Comparison of ENCODE assay signal across 12 cellular contexts in genomic region chr2:28755411-28755810, GRCh38. TPM values are rescaled to one million over a fixed set of nuclear protein-coding genes. Genes with fewer than 3 reads are reported as not detected.
DNase-seq lines count a peak whose midpoint lies in the region; ATAC-seq and TF ChIP-seq lines count a peak whose summit lies in the region.
"Had no signal": no experiment of that assay in that cellular context is flagged by ENCODE, and none has a peak within 500 bp of the region (broad histone marks: within the 10 kb centered on the region; RNA-seq: fewer than 3 reads in every experiment).

No MANE protein-coding gene starts in this region.

- no peaks in the 10 kb centered on the region for H3K27me3 Mint-ChIP-seq in activated CD8-positive, alpha-beta T cell treated with anti-CD3 and anti-CD28 coated beads for 36 hours

- POLR2A ChIA-PET in SK-N-SH (lab: Yijun Ruan, JAX): interaction anchor here (0.6 kb wide), 1 partner anchor 328 kb away, joined by 3 read pairs; no protein-coding TSS in a partner anchor
- POLR2A ChIA-PET in activated CD8-positive, alpha-beta T cell treated with anti-CD3 and anti-CD28 coated beads for 36 hours (lab: Charles Lee): interaction anchor here (1.9 kb wide), 1 partner anchor 144 kb away, joined by 5 read pairs; no protein-coding TSS in a partner anchor

- H3K4me1 Mint-ChIP-seq in activated CD8-positive, alpha-beta T cell treated with anti-CD3 and anti-CD28 coated beads for 36 hours (ENCODE audit: low read depth): peaks cover 51% of the 10 kb centered on the region
- peaks cover 46% of the 10 kb centered on the region for H3K4me1 Mint-ChIP-seq in stimulated activated effector memory CD8-positive, alpha-beta T cell treated with anti-CD3 and anti-CD28 coated beads, Interleukin-12 subunit alpha, Interleukin-12 subunit beta, amount 100 ng/mL, for 72 hours

- 86% methylated on average over 3 of the region's 3 CpGs for WGBS in SK-N-SH (ENCODE audit: low lambda C conversion rate)

- H4K20me1 ChIP-seq in SK-N-SH (ENCODE audit: insufficient read depth): peaks cover 65% of the 10 kb centered on the region

- H3K9ac ChIP-seq in SK-N-SH: no peak overlapping the region

- CTCF ChIA-PET in SK-N-SH (lab: Yijun Ruan, JAX): interaction anchor here (0.9 to 8.8 kb wide), 9 partner anchors 11 to 1032 kb away, joined by 3 to 109 read pairs (median 5); no protein-coding TSS in a partner anchor
- CTCF ChIA-PET in activated CD8-positive, alpha-beta T cell treated with anti-CD3 and anti-CD28 coated beads for 36 hours (lab: Charles Lee): interaction anchor here (0.7 to 14.7 kb wide), 6 partner anchors 14 to 201 kb away, joined by 3 to 156 read pairs (median 4); no protein-coding TSS in a partner anchor

- peaks cover 37% of the 10 kb centered on the region for H3K36me3 Mint-ChIP-seq in activated CD8-positive, alpha-beta T cell treated with anti-CD3 and anti-CD28 coated beads for 36 hours (ENCODE audit: low read depth)
- H3K36me3 Mint-ChIP-seq in stimulated activated effector memory CD8-positive, alpha-beta T cell treated with anti-CD3 and anti-CD28 coated beads, Interleukin-12 subunit alpha, Interleukin-12 subunit beta, amount 100 ng/mL, for 72 hours: peaks cover 94% of the 10 kb centered on the region

- peak overlapping the region; percentile 27; the same call in 1 of the 2 replicates for H3K4me2 ChIP-seq in SK-N-SH

- no peak for TF ChIP-seq EP300 in SK-N-SH (IDR thresholded peaks at IDR 0.05; ENCODE audit: borderline replicate concordance in 1 of 2, low read depth in 1 of 2, low read length in 1 of 2)

- TF ChIP-seq CTCF in SK-N-SH (IDR thresholded peaks at IDR 0.05) (no peak), foreskin keratinocyte (conservative IDR thresholded peaks at IDR 0.05) (no peak)
- TF ChIP-seq CTCF in activated CD8-positive, alpha-beta T cell treated with anti-CD3 and anti-CD28 coated beads for 36 hours (IDR thresholded peaks at IDR 0.05): no peak

- intact Hi-C loops in activated CD8-positive, alpha-beta T cell treated with anti-CD3 and anti-CD28 coated beads for 36 hours (cut with micrococcal nuclease): no loop called here

- TF ChIP-seq POLR2A in erythroblast (IDR thresholded peaks at IDR 0.05; ENCODE audit: low read length): no peak

- no peaks in the 10 kb centered on the region for H3K27me3 ChIP-seq in SK-N-SH (ENCODE audit: insufficient read depth)
- H3K27me3 ChIP-seq in foreskin keratinocyte: no peaks in the 10 kb centered on the region
- H3K27me3 ChIP-seq: testis had no signal

- H3K9me3 Mint-ChIP-seq in activated CD8-positive, alpha-beta T cell treated with anti-CD3 and anti-CD28 coated beads for 36 hours: no peaks in the 10 kb centered on the region
- no peaks in the 10 kb centered on the region for H3K9me3 Mint-ChIP-seq in stimulated activated effector memory CD8-positive, alpha-beta T cell treated with anti-CD3 and anti-CD28 coated beads, Interleukin-12 subunit alpha, Interleukin-12 subunit beta, amount 100 ng/mL, for 72 hours

- peaks cover 86% of the 10 kb centered on the region for H3K79me2 ChIP-seq in SK-N-SH (ENCODE audit: insufficient read depth)

- no peak overlapping the region for H2AFZ ChIP-seq in SK-N-SH (ENCODE audit: low read depth)

- H3K4me3 Mint-ChIP-seq in activated CD8-positive, alpha-beta T cell treated with anti-CD3 and anti-CD28 coated beads for 36 hours: peak overlapping the region; percentile 39
- H3K4me3 Mint-ChIP-seq in stimulated activated effector memory CD8-positive, alpha-beta T cell treated with anti-CD3 and anti-CD28 coated beads, Interleukin-12 subunit alpha, Interleukin-12 subunit beta, amount 100 ng/mL, for 72 hours: peak overlapping the region; percentile 84

- no peaks in the 10 kb centered on the region for H3K9me2 ChIP-seq in SK-N-SH

- DNase-seq in SK-N-SH (no peak), foreskin keratinocyte (no peak), erythroblast (lab: John Stamatoyannopoulos, UW) (no peak), SHP77 (lab: John Stamatoyannopoulos, UW) (no peak)
- DNase-seq in activated CD8-positive, alpha-beta T cell treated with anti-CD3 and anti-CD28 coated beads for 36 hours: no peak
- no peak for DNase-seq in stimulated activated effector memory CD8-positive, alpha-beta T cell treated with anti-CD3 and anti-CD28 coated beads, Interleukin-12 subunit alpha, Interleukin-12 subunit beta, amount 100 ng/mL, for 72 hours (ENCODE audit: low spot score in 2 of 2)
- DNase-seq: H9, testis had no signal

- H3K4me3 ChIP-seq in SK-N-SH (ENCODE audit: low read depth in 2 of 2, low read length in 1 of 2): no peak overlapping the region
- H3K4me3 ChIP-seq: skin epidermis had no signal

- 0 out of 4 replicates have a peak overlapping the region, but pooled peaks have one; percentile 0 to 1 for H3K27ac ChIP-seq in SK-N-SH (ENCODE audit: low read depth in 2 of 2, low read length in 1 of 2)
- H3K27ac ChIP-seq in foreskin keratinocyte: peak overlapping the region; percentile 24
- H3K27ac ChIP-seq: 22Rv1 had no signal

- peaks cover 5 to 11% of the 10 kb centered on the region in 2 experiments for H3K36me3 ChIP-seq in SK-N-SH (replicated peaks in 1 of 2; ENCODE audit: control insufficient read depth in 1 of 2, insufficient read depth in 2 of 2, low read length in 1 of 2)

- H3K4me1 ChIP-seq in SK-N-SH (ENCODE audit: control insufficient read depth in 1 of 2, insufficient read depth in 2 of 2, low read depth in 1 of 2, low read length in 1 of 2) (peaks cover 15 to 22% of the 10 kb centered on the region in 2 experiments; a peak in 3 of 4 replicates), foreskin keratinocyte (peaks cover 37% of the 10 kb centered on the region)

- H3F3A ChIP-seq in SK-N-SH (replicated peaks; ENCODE audit: insufficient read depth): no peaks in the 10 kb centered on the region

- H3K27ac Mint-ChIP-seq in activated CD8-positive, alpha-beta T cell treated with anti-CD3 and anti-CD28 coated beads for 36 hours: peak overlapping the region; percentile 9
- no peak overlapping the region for H3K27ac Mint-ChIP-seq in stimulated activated effector memory CD8-positive, alpha-beta T cell treated with anti-CD3 and anti-CD28 coated beads, Interleukin-12 subunit alpha, Interleukin-12 subunit beta, amount 100 ng/mL, for 72 hours

- ATAC-seq in SK-N-SH treated with all-trans-retinoic acid at 6 μM for 48 hours: no peak
- ATAC-seq in activated CD8-positive, alpha-beta T cell treated with anti-CD3 and anti-CD28 coated beads for 36 hours: no peak
- ATAC-seq in foreskin keratinocyte: no peak
- ATAC-seq in stimulated activated effector memory CD8-positive, alpha-beta T cell treated with anti-CD3 and anti-CD28 coated beads, Interleukin-12 subunit alpha, Interleukin-12 subunit beta, amount 100 ng/mL, for 72 hours: no peak
- ATAC-seq in HG03045 (IDR thresholded peaks at IDR 0.05; ENCODE audit: unreplicated experiment): no peak

- no peaks in the 10 kb centered on the region for H3K9me3 ChIP-seq in SK-N-SH
- H3K9me3 ChIP-seq: testis had no signal

- no peak for TF ChIP-seq RAD21 in SK-N-SH (IDR thresholded peaks at IDR 0.05; ENCODE audit: low read length)

TF ChIP-seq in SK-N-SH, 30 proteins besides CTCF, POLR2A, EP300 and RAD21:
- no peak for TF ChIP-seq ELF1 (IDR thresholded peaks at IDR 0.05)
- TF ChIP-seq MAX (IDR thresholded peaks at IDR 0.05; ENCODE audit: low read depth): no peak

TF ChIP-seq in SK-N-SH treated with all-trans-retinoic acid at 6 μM for 48 hours, 23 proteins besides CTCF, POLR2A, EP300 and RAD21 (continues in another document):
- TF ChIP-seq ISL1 (CRISPR knock-in tag; IDR thresholded peaks at IDR 0.05): no peak
- TF ChIP-seq GLIS3 (CRISPR knock-in tag; IDR thresholded peaks at IDR 0.05): no peak
- no peak for TF ChIP-seq TOX (CRISPR knock-in tag; IDR thresholded peaks at IDR 0.05; ENCODE audit: borderline replicate concordance)
- TF ChIP-seq OSR1 (CRISPR knock-in tag; IDR thresholded peaks at IDR 0.05): no peak
- no peak for TF ChIP-seq ZNF8 (CRISPR knock-in tag; IDR thresholded peaks at IDR 0.05)
- no peak for TF ChIP-seq ZNF565 (CRISPR knock-in tag; conservative IDR thresholded peaks at IDR 0.05; ENCODE audit: low read depth)
- no peak for TF ChIP-seq ESRRG (CRISPR knock-in tag; IDR thresholded peaks at IDR 0.05)
- TF ChIP-seq ZFP30 (CRISPR knock-in tag; IDR thresholded peaks at IDR 0.05): no peak
- no peak for TF ChIP-seq PPARA (CRISPR knock-in tag; IDR thresholded peaks at IDR 0.05; ENCODE audit: borderline replicate concordance)
- TF ChIP-seq TSHZ2 (CRISPR knock-in tag; IDR thresholded peaks at IDR 0.05): no peak

RNA-seq across cellular contexts. Expression of gene PPP1CB, which starts 3.8 kb away (rescaled TPM):
- polyA plus RNA-seq in SK-N-SH (2012; rRNA removed) (21.7 and 24.7 TPM in 2 replicates), foreskin keratinocyte (54.0 and 65.6 TPM in 2 replicates)
- polyA plus RNA-seq in SK-N-SH (2012; cell fraction: cytosol; rRNA removed): 26.6 and 31.3 TPM in 2 replicates
- polyA plus RNA-seq in SK-N-SH (2012; cell fraction: nucleus; rRNA removed): 9.1 and 17.2 TPM in 2 replicates
- total RNA-seq in activated CD8-positive, alpha-beta T cell treated with anti-CD3 and anti-CD28 coated beads for 36 hours: 100 to 1,000 TPM; 206 to 216 TPM
- total RNA-seq in foreskin keratinocyte: 145 and 162 TPM in 2 replicates

RNA-seq across cellular contexts. Expression of gene SPDYA, which starts 55.2 kb away (rescaled TPM):
- polyA plus RNA-seq in SK-N-SH (2012; rRNA removed) (0.10 TPM in 1 of 2 replicates, not detected in the other), foreskin keratinocyte (0.03 TPM in 1 of 2 replicates, not detected in the other)
- 0.04 TPM in 2 replicates for polyA plus RNA-seq in SK-N-SH (2012; cell fraction: cytosol; rRNA removed)
- polyA plus RNA-seq in SK-N-SH (2012; cell fraction: nucleus; rRNA removed): 0.11 and 0.18 TPM in 2 replicates
- 1 to 10 TPM; 1.3 to 1.4 TPM for total RNA-seq in activated CD8-positive, alpha-beta T cell treated with anti-CD3 and anti-CD28 coated beads for 36 hours
- 0.35 and 0.41 TPM in 2 replicates for total RNA-seq in foreskin keratinocyte
